In the genomic region with DNA sequence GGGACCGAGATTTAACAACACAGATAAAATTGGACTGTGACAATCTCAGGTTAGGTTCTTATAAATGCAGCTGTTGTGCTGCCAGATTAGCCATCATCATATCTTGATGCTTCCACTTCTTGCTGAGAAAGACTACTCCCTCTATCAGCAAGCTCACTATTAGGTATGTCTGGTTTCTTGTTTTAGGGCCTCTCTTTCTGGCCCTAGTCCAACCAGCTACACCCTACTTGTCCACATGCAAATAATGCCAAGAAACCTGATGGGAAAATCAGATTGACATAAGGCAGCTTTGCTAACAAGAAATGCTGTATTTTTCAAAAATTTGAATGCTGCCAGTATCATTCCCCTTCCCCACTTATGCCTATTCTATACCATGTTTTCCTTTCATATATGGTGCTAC, we compare ENCODE assay signal across 18 cellular contexts.
"Had no signal": no experiment of that assay in that cellular context is flagged by ENCODE, and none has a peak within 500 bp of the region (broad histone marks: within the 10 kb centered on the region; RNA-seq: fewer than 3 reads in every experiment).

No MANE protein-coding gene starts in this region.

- H3K27me3 ChIP-seq: adrenal gland, colonic mucosa had no signal

- H3K4me1 ChIP-seq: adrenal gland, colonic mucosa had no signal

- ATAC-seq: activated naive CD4-positive, alpha-beta T cell treated with anti-CD3 and anti-CD28 coated beads, Interleukin-2, amount 50 U/mL, for 72 hours; left lobe of liver; natural killer cell treated with Interleukin-12 subunit alpha and Interleukin-12 subunit beta and Interleukin-15 and Interleukin-18, amount 100 ng/mL, for 72 hours; stimulated activated naive CD8-positive, alpha-beta T cell treated with anti-CD3 and anti-CD28 coated beads, Interleukin-15, amount 100 ng/mL, for 72 hours had no signal

- DNase-seq: activated CD4-positive, alpha-beta T cell treated with anti-CD3 and anti-CD28 coated beads for 1 hour; activated CD4-positive, alpha-beta T cell treated with anti-CD3 and anti-CD28 coated beads, Interleukin-2, amount 50 U/mL, for 1 hour; activated gamma-delta T cell treated with Interleukin-2 at 50 U/mL for 16 hours; activated T-cell treated with anti-CD3 and anti-CD28 coated beads, Interleukin-2, amount 50 U/mL, for 1 hour; adrenal gland; colonic mucosa; foreskin fibroblast; immature natural killer cell; midbrain; retina; stimulated activated CD4-positive, alpha-beta T cell treated with anti-CD3 and anti-CD28 coated beads, Interleukin-4, amount 100 ng/mL, for 4 hours; stimulated activated naive CD8-positive, alpha-beta T cell treated with anti-CD3 and anti-CD28 coated beads, Interleukin-15, amount 100 ng/mL, for 72 hours; T-helper 9 cell; trophoblast cell had no signal

- H3K4me3 ChIP-seq: adrenal gland, colonic mucosa had no signal

- H3K27ac ChIP-seq: adrenal gland, colonic mucosa, epithelial cell of prostate had no signal

- H3K36me3 ChIP-seq: adrenal gland, colonic mucosa had no signal

- H3K9me3 ChIP-seq: adrenal gland, colonic mucosa had no signal
